In genomic region chr9:36192196-36192595, GRCh38 we compare ENCODE assay signal across 10 cellular contexts. TPM values are rescaled to one million over a fixed set of nuclear protein-coding genes. Genes with fewer than 3 reads are reported as not detected.
DNase-seq lines count a peak whose midpoint lies in the region; ATAC-seq, FAIRE-seq and TF ChIP-seq lines count a peak whose summit lies in the region.
"Had no signal": no experiment of that assay in that cellular context is flagged by ENCODE, and none has a peak within 500 bp of the region (broad histone marks: within the 10 kb centered on the region; RNA-seq: fewer than 3 reads in every experiment).

No MANE protein-coding gene starts in this region.

- H3K9me3 ChIP-seq in iPS-18a (ENCODE audit: control insufficient read depth, low read depth, low read length) (no peaks in the 10 kb centered on the region), stomach (no peaks in the 10 kb centered on the region), small intestine (ENCODE audit: control insufficient read depth, low read depth) (no peaks in the 10 kb centered on the region)

- TF ChIP-seq EP300 in stomach (IDR thresholded peaks at IDR 0.05), result no peak

- no peaks in the 10 kb centered on the region for H3K9me3 Mint-ChIP-seq in WTC11

- H3K4me1 ChIP-seq in iPS-18a (ENCODE audit: control insufficient read depth, low read depth, low read length) (peaks cover 9% of the 10 kb centered on the region), stomach (peaks cover 31 to 61% (median 46%) of the 10 kb centered on the region in 4 donors), small intestine (ENCODE audit: control insufficient read depth in 2 of 2, insufficient read depth in 1 of 2, low read depth in 1 of 2, low read length in 1 of 2) (peaks cover 5 to 16% of the 10 kb centered on the region in 2 donors)

- FAIRE-seq in small intestine (lab: Jason Lieb, UNC), result no peak
- FAIRE-seq: A204.1 had no signal

- peak overlapping the region; percentile 87 for H3K4me3 ChIP-seq in iPS-18a (ENCODE audit: low read length)
- peak overlapping the region; percentile 73 to 98 (median 90) for H3K4me3 ChIP-seq in stomach
- peak overlapping the region in 1 of 2 donors; percentile 62 for H3K4me3 ChIP-seq in small intestine (ENCODE audit: low read depth in 1 of 2, low read length in 2 of 2)

- intact Hi-C loops in stomach (cut with DNase I; ENCODE audit: low total_unique reads), result loop anchor here (5.0 kb wide), 1 partner anchor 135 kb away; no protein-coding TSS in a partner anchor

- DNase-seq in DMS53 (lab: John Stamatoyannopoulos, UW) (peak; percentile 3), DMS53 treated with DMSO at 0.1 percent for 48 hours (lab: John Stamatoyannopoulos, UW; ENCODE audit: unreplicated experiment) (no peak), WTC11 (ENCODE audit: low spot score) (no peak), stomach (no peak), NCI-H2081 (lab: John Stamatoyannopoulos, UW) (no peak), small intestine (no peak)
- DNase-seq: NCI-H1694 treated with DMSO at 0.1 percent for 48 hours had no signal

- H3K9ac ChIP-seq in iPS-18a (ENCODE audit: low read length), result peak overlapping the region; percentile 94

- peaks cover 8% of the 10 kb centered on the region for H3K36me3 ChIP-seq in iPS-18a (ENCODE audit: control insufficient read depth, low read depth, low read length)
- peaks cover 0 to 19% (median 11%) of the 10 kb centered on the region in 4 donors for H3K36me3 ChIP-seq in stomach
- no peaks in the 10 kb centered on the region for H3K36me3 ChIP-seq in small intestine (ENCODE audit: control insufficient read depth in 2 of 2, insufficient read depth in 2 of 2, low read length in 2 of 2)

- H3K27me3 Mint-ChIP-seq in WTC11 (ENCODE audit: low read depth), result peaks cover 18% of the 10 kb centered on the region

- peaks cover 17% of the 10 kb centered on the region for H3K36me3 Mint-ChIP-seq in WTC11

- H3K27me3 ChIP-seq in iPS-18a (ENCODE audit: control insufficient read depth, insufficient read depth, low read length) (peaks cover 4% of the 10 kb centered on the region), stomach (no peaks in the 10 kb centered on the region), small intestine (ENCODE audit: control insufficient read depth in 2 of 2, insufficient read depth in 2 of 2, low read length in 2 of 2) (no peaks in the 10 kb centered on the region)

- H3K27ac ChIP-seq in iPS-18a (ENCODE audit: low read length), result no peak overlapping the region
- peak overlapping the region in 2 of 5 donors; percentile 88 to 98 for H3K27ac ChIP-seq in stomach
- H3K27ac ChIP-seq in small intestine (ENCODE audit: low read depth in 1 of 2, low read length in 1 of 2), result no peak overlapping the region

- H3K4me1 Mint-ChIP-seq in WTC11, result peaks cover 34% of the 10 kb centered on the region

- WGBS in stomach, 5 donors, result 53 to 63% (median 54%) methylated on average over 4 of the region's 4 CpGs
- WGBS in small intestine, 3 donors, result 61 to 70% (median 69%) methylated on average over 4 of the region's 4 CpGs

- TF ChIP-seq CTCF in WTC11 (IDR thresholded peaks at IDR 0.05) (no peak), stomach (IDR thresholded peaks at IDR 0.05) (no peak)

- CTCF ChIA-PET in WTC11 (lab: Charles Lee), result interaction anchor here (1.1 to 3.9 kb wide), 3 partner anchors 26 to 137 kb away, joined by 3 to 26 read pairs (median 9); no protein-coding TSS in a partner anchor

- TF ChIP-seq POLR2A in stomach (IDR thresholded peaks at IDR 0.05), result no peak

- POLR2A ChIA-PET in WTC11 (lab: Charles Lee), result no interaction called here

- no peak for ATAC-seq in WTC11
- no peak for ATAC-seq in GM19023 (IDR thresholded peaks at IDR 0.05; ENCODE audit: unreplicated experiment)

- peak overlapping the region; percentile 97 for H3K4me3 Mint-ChIP-seq in WTC11

- H3K27ac Mint-ChIP-seq in WTC11, result no peak overlapping the region

TF ChIP-seq in WTC11, 78 proteins besides CTCF, POLR2A, EP300 and RAD21:
- TF ChIP-seq MAX (CRISPR knock-in tag; IDR thresholded peaks at IDR 0.05), result no peak
- TF ChIP-seq E2F5 (CRISPR knock-in tag; IDR thresholded peaks at IDR 0.05), result no peak
- TF ChIP-seq PREB (CRISPR knock-in tag; IDR thresholded peaks at IDR 0.05; ENCODE audit: borderline replicate concordance), result no peak
- no peak for TF ChIP-seq NFE2L1 (CRISPR knock-in tag; IDR thresholded peaks at IDR 0.05)
- no peak for TF ChIP-seq ZNF281 (CRISPR knock-in tag; IDR thresholded peaks at IDR 0.05)

RNA-seq across cellular contexts. Expression of gene CLTA, which starts 1.5 kb away (rescaled TPM):
- total RNA-seq in WTC11 (2021) (213 to 220 TPM (median 220 TPM) in 3 replicates), stomach (100 to 1,000 TPM in 3 of 5 donors, 10 to 100 TPM in 2; 25.1 to 890 (median 117) TPM)
- polyA plus RNA-seq in stomach (100 to 1,000 TPM; 164 to 322 (median 196) TPM), small intestine (100 to 1,000 TPM; 176 to 279 (median 276) TPM)

RNA-seq across cellular contexts. Expression of gene CCIN, which starts 23.0 kb away (rescaled TPM):
- total RNA-seq in WTC11 (2021) (0.16 to 0.48 TPM (median 0.20 TPM) in 3 replicates), stomach (1 to 10 TPM in 2 of 5 donors, under 1 TPM in 1, not detected in 2; 0.45 to 1.3 (median 1.2) TPM)
- polyA plus RNA-seq in stomach (under 1 TPM in 2 of 3 donors, not detected in 1; 0.08 to 0.31 TPM), small intestine (under 1 TPM in 1 of 3 donors, not detected in 2; 0.04 TPM)

RNA-seq across cellular contexts. Expression of gene GLIPR2, which starts 55.7 kb away (rescaled TPM):
- 3.7 to 6.3 TPM (median 5.3 TPM) in 3 replicates for total RNA-seq in WTC11 (2021)
- 10 to 100 TPM in 4 of 5 donors, 1 to 10 TPM in 1; 3.5 to 40.6 (median 33.5) TPM for total RNA-seq in stomach
- polyA plus RNA-seq in stomach, result 10 to 100 TPM; 22.0 to 37.9 (median 32.1) TPM
- polyA plus RNA-seq in small intestine, result 10 to 100 TPM in 2 of 3 donors, 1 to 10 TPM in 1; 3.4 to 22.3 (median 13.0) TPM
